8 cellular contexts compared by ENCODE assay signal in the genomic region with DNA sequence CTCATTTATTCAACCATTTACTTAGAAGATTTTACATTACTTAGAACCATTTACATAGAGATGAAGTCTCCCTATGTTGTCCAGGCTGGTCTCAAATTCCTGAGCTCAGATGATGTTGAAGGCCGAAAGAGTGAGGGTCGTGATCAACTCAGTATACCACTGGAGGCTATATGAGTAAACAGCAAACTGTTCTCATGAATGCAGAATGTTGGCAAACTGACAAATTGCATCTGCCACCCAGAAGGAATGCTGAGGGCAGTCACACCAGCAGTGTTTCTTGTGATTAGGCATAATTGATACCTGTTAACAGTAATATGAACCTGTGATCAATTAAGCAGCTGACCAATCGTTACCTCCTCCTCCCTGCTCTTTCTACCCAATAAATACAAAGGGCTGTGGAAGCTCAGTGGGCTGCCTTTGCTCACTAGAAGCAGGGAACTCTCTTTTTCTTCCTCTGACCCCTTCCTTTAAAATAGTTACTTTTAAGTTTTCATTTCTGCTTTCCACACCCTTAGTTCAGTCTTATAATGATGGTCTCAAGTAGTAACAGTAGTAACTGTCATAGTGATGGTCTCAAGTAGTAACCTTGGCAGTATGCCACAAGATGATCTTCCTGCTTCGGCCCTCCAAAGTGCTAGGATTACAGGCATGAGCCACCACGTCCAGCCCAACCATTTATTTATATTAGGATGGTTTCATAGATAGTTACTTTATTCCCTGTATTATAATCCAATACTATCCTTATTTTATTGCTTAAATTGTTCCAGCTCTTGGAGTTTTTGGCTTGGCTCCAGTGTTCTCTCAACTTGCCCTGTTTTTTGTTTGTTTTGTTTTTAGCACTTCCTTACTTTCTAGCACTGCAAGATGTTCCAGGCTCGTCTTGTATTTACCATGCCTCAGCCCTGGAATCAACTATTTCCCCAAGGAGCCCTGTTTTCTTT. TPM values are rescaled to one million over a fixed set of nuclear protein-coding genes. Genes with fewer than 3 reads are reported as not detected.
DNase-seq lines count a peak whose midpoint lies in the region; ATAC-seq and TF ChIP-seq lines count a peak whose summit lies in the region.

No MANE protein-coding gene starts in this region.

- no peak overlapping the region for H3K4me3 Mint-ChIP-seq in stimulated activated memory B cell treated with anti-CD40 and anti-IgM and Interleukin-4, amounts not matched to agents 10 μg/mL and 1 μg/mL and 100 μg/mL, for 72 hours
- H3K4me3 Mint-ChIP-seq in activated CD4-positive, alpha-beta T cell treated with anti-CD3 and anti-CD28 coated beads, Interleukin-2, amount 10 ng/mL, durations not matched to agents 7 days and 5 days, result no peak overlapping the region

- no peak for TF ChIP-seq CTCF in cardiac fibroblast (IDR thresholded peaks at IDR 0.05; ENCODE audit: low read depth, low read length)

- no peaks in the 10 kb centered on the region for H3K27me3 Mint-ChIP-seq in stimulated activated memory B cell treated with anti-CD40 and anti-IgM and Interleukin-4, amounts not matched to agents 10 μg/mL and 1 μg/mL and 100 μg/mL, for 72 hours
- H3K27me3 Mint-ChIP-seq in activated CD4-positive, alpha-beta T cell treated with anti-CD3 and anti-CD28 coated beads, Interleukin-2, amount 10 ng/mL, durations not matched to agents 7 days and 5 days, result no peaks in the 10 kb centered on the region

- H3K9me3 Mint-ChIP-seq in stimulated activated memory B cell treated with anti-CD40 and anti-IgM and Interleukin-4, amounts not matched to agents 10 μg/mL and 1 μg/mL and 100 μg/mL, for 72 hours, result no peaks in the 10 kb centered on the region
- no peaks in the 10 kb centered on the region for H3K9me3 Mint-ChIP-seq in activated CD4-positive, alpha-beta T cell treated with anti-CD3 and anti-CD28 coated beads, Interleukin-2, amount 10 ng/mL, durations not matched to agents 7 days and 5 days

- intact Hi-C loops in Right ventricle myocardium inferior (cut with DNase I), result loop anchor here (5.0 kb wide), 1 partner anchor 35 kb away; no protein-coding TSS in a partner anchor
- intact Hi-C loops in cardiac septum (cut with DNase I), result no loop called here

- no peaks in the 10 kb centered on the region for H3K36me3 ChIP-seq in H7 (replicated peaks; ENCODE audit: control insufficient read depth, insufficient read depth, low read length)

- DNase-seq in Right ventricle myocardium inferior (ENCODE audit: missing footprints) (no peak), cardiac septum (ENCODE audit: low spot score) (no peak), cardiac fibroblast (ENCODE audit: low read depth in 2 of 2) (peak; percentile 59 to 77), lung microvascular endothelial cell (ENCODE audit: low read depth in 2 of 2) (peak; percentile 24 to 60), ureter (ENCODE audit: low spot score) (no peak), H7 (no peak)
- no peak for DNase-seq in activated CD4-positive, alpha-beta T cell treated with anti-CD3 and anti-CD28 coated beads, Interleukin-2, amount 10 ng/mL, durations not matched to agents 7 days and 5 days

- CTCF ChIA-PET in activated CD4-positive, alpha-beta T cell treated with anti-CD3 and anti-CD28 coated beads, Interleukin-2, amount 10 ng/mL, durations not matched to agents 7 days and 5 days (lab: Charles Lee), result interaction anchor here (0.5 kb wide), 1 partner anchor 53 kb away, joined by 4 read pairs; no protein-coding TSS in a partner anchor

- peak; percentile 85 for ATAC-seq in Right ventricle myocardium inferior
- no peak for ATAC-seq in stimulated activated memory B cell treated with anti-CD40 and anti-IgM and Interleukin-4, amounts not matched to agents 10 μg/mL and 1 μg/mL and 100 μg/mL, for 72 hours

- peaks cover 13% of the 10 kb centered on the region for H3K4me1 Mint-ChIP-seq in stimulated activated memory B cell treated with anti-CD40 and anti-IgM and Interleukin-4, amounts not matched to agents 10 μg/mL and 1 μg/mL and 100 μg/mL, for 72 hours
- H3K4me1 Mint-ChIP-seq in activated CD4-positive, alpha-beta T cell treated with anti-CD3 and anti-CD28 coated beads, Interleukin-2, amount 10 ng/mL, durations not matched to agents 7 days and 5 days, result peaks cover 14% of the 10 kb centered on the region

- H3K4me3 ChIP-seq in cardiac fibroblast (replicated peaks in 1 of 2; ENCODE audit: low read depth in 2 of 2, low read length in 2 of 2) (no peak overlapping the region), H7 (ENCODE audit: insufficient read depth, low read depth, low read length) (no peak overlapping the region)

- POLR2A ChIA-PET in activated CD4-positive, alpha-beta T cell treated with anti-CD3 and anti-CD28 coated beads, Interleukin-2, amount 10 ng/mL, durations not matched to agents 7 days and 5 days (lab: Charles Lee), result no interaction called here

- no peaks in the 10 kb centered on the region for H3K27me3 ChIP-seq in H7 (ENCODE audit: control insufficient read depth, insufficient read depth, low read length)

- no peaks in the 10 kb centered on the region for H3K36me3 Mint-ChIP-seq in stimulated activated memory B cell treated with anti-CD40 and anti-IgM and Interleukin-4, amounts not matched to agents 10 μg/mL and 1 μg/mL and 100 μg/mL, for 72 hours
- H3K36me3 Mint-ChIP-seq in activated CD4-positive, alpha-beta T cell treated with anti-CD3 and anti-CD28 coated beads, Interleukin-2, amount 10 ng/mL, durations not matched to agents 7 days and 5 days (ENCODE audit: low read depth), result no peaks in the 10 kb centered on the region

- H3K27ac Mint-ChIP-seq in stimulated activated memory B cell treated with anti-CD40 and anti-IgM and Interleukin-4, amounts not matched to agents 10 μg/mL and 1 μg/mL and 100 μg/mL, for 72 hours, result no peak overlapping the region
- H3K27ac Mint-ChIP-seq in activated CD4-positive, alpha-beta T cell treated with anti-CD3 and anti-CD28 coated beads, Interleukin-2, amount 10 ng/mL, durations not matched to agents 7 days and 5 days, result no peak overlapping the region

RNA-seq across cellular contexts. Expression of a gene that starts 25.8 kb away (rescaled TPM):
- 16.7 TPM for total RNA-seq in Right ventricle myocardium inferior
- 24.3 TPM for total RNA-seq in cardiac septum
- 20.2 and 22.7 TPM in 2 replicates for total RNA-seq in lung microvascular endothelial cell
- 177 TPM for total RNA-seq in ureter
- 34.0 and 53.2 TPM in 2 replicates for total RNA-seq in H7 (2014; rRNA removed; shearing (Covaris generic))
- 10 to 100 TPM; 16.9 to 22.4 TPM for total RNA-seq in activated CD4-positive, alpha-beta T cell treated with anti-CD3 and anti-CD28 coated beads, Interleukin-2, amount 10 ng/mL, durations not matched to agents 7 days and 5 days

Comparison
In these comparisons a context has a peak if more than half of its experiments do, and no peak if none do; other contexts are left out.
1. DNase-seq: peak in cardiac fibroblast (2 of 2) and lung microvascular endothelial cell (2 of 2); none in Right ventricle myocardium inferior (single experiment), cardiac septum (single experiment), ureter (single experiment), H7 (single experiment) and activated CD4-positive, alpha-beta T cell treated with anti-CD3 and anti-CD28 coated beads, Interleukin-2, amount 10 ng/mL, durations not matched to agents 7 days and 5 days (single experiment).